ENCODE assay signal across 13 cellular contexts in genomic region chr2:219299372-219299760, GRCh38. TPM values are rescaled to one million over a fixed set of nuclear protein-coding genes. Genes with fewer than 3 reads are reported as not detected.
"Had no signal": no experiment of that assay in that cellular context is flagged by ENCODE, and none has a peak within 500 bp of the region (broad histone marks: within the 10 kb centered on the region; RNA-seq: fewer than 3 reads in every experiment).

No MANE protein-coding gene starts in this region.

- H3K27ac ChIP-seq: coronary artery, heart right ventricle, stomach, thoracic aorta had no signal

- H3K27ac Mint-ChIP-seq: activated CD8-positive, alpha-beta memory T cell treated with anti-CD3 and anti-CD28 coated beads, Interleukin-2, amount 10 ng/mL, durations not matched to agents 7 days and 5 days had no signal

- H3K36me3 ChIP-seq: heart right ventricle, stomach, thoracic aorta had no signal

- H3K9me3 Mint-ChIP-seq: naive thymus-derived CD8-positive, alpha-beta T cell had no signal

- FAIRE-seq: islet of Langerhans had no signal

- H3K36me3 Mint-ChIP-seq: activated CD8-positive, alpha-beta memory T cell treated with anti-CD3 and anti-CD28 coated beads, Interleukin-2, amount 10 ng/mL, durations not matched to agents 7 days and 5 days; naive thymus-derived CD8-positive, alpha-beta T cell had no signal

- H3K4me3 Mint-ChIP-seq: activated CD8-positive, alpha-beta memory T cell treated with anti-CD3 and anti-CD28 coated beads, Interleukin-2, amount 10 ng/mL, durations not matched to agents 7 days and 5 days had no signal

- H3K9me3 ChIP-seq: heart right ventricle, mucosa of descending colon, stomach, thoracic aorta had no signal

- H3K4me3 ChIP-seq: coronary artery, heart right ventricle, mucosa of descending colon, stomach, thoracic aorta had no signal

RNA-seq across cellular contexts. Expression of gene PTPRN, which starts 9.8 kb away (rescaled TPM):
- total RNA-seq: lung microvascular endothelial cell; naive thymus-derived CD8-positive, alpha-beta T cell; pulmonary artery endothelial cell; thoracic aorta had no signal

RNA-seq across cellular contexts. Expression of gene RESP18, which starts 33.2 kb away (rescaled TPM):
- total RNA-seq: activated CD8-positive, alpha-beta memory T cell treated with anti-CD3 and anti-CD28 coated beads, Interleukin-2, amount 10 ng/mL, durations not matched to agents 7 days and 5 days; heart right ventricle; lung microvascular endothelial cell; mucosa of descending colon; naive thymus-derived CD8-positive, alpha-beta T cell; osteoblast; pulmonary artery endothelial cell; stomach; thoracic aorta; urinary bladder had no signal
- polyA plus RNA-seq: adipose tissue; heart right ventricle; naive thymus-derived CD8-positive, alpha-beta T cell; stomach; urinary bladder had no signal

RNA-seq across cellular contexts. Expression of gene TUBA4B, which starts 46.3 kb away (rescaled TPM):
- total RNA-seq: activated CD8-positive, alpha-beta memory T cell treated with anti-CD3 and anti-CD28 coated beads, Interleukin-2, amount 10 ng/mL, durations not matched to agents 7 days and 5 days; heart right ventricle; lung microvascular endothelial cell; mucosa of descending colon; naive thymus-derived CD8-positive, alpha-beta T cell; osteoblast; pulmonary artery endothelial cell; stomach; thoracic aorta; urinary bladder had no signal
- polyA plus RNA-seq: adipose tissue; heart right ventricle; naive thymus-derived CD8-positive, alpha-beta T cell; stomach; urinary bladder had no signal
